In the genomic region with DNA sequence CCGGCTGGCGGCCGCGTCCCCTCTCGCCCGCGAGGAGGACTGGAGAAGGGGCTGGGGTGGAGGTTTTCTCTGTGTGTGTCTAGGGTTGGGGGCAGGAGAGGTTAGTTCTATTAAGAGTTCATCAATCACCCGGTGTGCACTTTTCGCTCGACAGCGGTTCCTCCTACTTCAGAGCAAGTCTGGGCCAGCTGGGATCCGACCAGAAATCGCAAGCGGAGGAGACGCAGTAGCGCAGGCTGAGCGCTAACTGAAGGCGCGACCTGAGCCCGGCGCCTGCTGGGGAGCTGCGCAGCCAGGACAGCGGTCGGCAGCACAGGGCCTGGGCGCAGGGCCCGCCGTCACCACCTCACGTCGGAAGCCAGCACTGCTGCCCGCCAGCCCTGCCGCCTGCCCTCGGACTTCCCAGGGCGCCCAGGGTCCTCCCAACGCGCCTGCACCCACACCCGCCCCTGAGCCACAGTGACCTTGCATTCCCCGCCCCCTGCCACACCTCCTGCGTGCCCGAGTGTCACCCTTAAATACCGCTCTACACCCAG, we compare ENCODE assay signal across 1 cellular context.
TF ChIP-seq lines count a peak whose summit lies in the region.

No MANE protein-coding gene starts in this region.

TF ChIP-seq in IMR-90, 13 proteins besides CTCF, POLR2A, EP300 and RAD21:
- no peak for TF ChIP-seq MAZ (IDR thresholded peaks at IDR 0.05; ENCODE audit: borderline replicate concordance, low read depth, low read length)
- TF ChIP-seq CHD1 (IDR thresholded peaks at IDR 0.05; ENCODE audit: low read depth, low read length), result no peak
- TF ChIP-seq MXI1 (IDR thresholded peaks at IDR 0.05; ENCODE audit: borderline replicate concordance, low read depth, low read length), result no peak
- TF ChIP-seq MAFK (IDR thresholded peaks at IDR 0.05; ENCODE audit: low read depth, low read length), result no peak
- TF ChIP-seq NFE2L2 (IDR thresholded peaks at IDR 0.05; ENCODE audit: low read depth, low read length), result no peak
- TF ChIP-seq, protein P1, sequence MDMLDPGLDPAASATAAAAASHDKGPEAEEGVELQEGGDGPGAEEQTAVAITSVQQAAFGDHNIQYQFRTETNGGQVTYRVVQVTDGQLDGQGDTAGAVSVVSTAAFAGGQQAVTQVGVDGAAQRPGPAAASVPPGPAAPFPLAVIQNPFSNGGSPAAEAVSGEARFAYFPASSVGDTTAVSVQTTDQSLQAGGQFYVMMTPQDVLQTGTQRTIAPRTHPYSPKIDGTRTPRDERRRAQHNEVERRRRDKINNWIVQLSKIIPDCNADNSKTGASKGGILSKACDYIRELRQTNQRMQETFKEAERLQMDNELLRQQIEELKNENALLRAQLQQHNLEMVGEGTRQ (IDR thresholded peaks at IDR 0.05; ENCODE audit: low read depth, low read length), result no peak
- TF ChIP-seq RFX5 (IDR thresholded peaks at IDR 0.05; ENCODE audit: low read depth, low read length), result no peak
- TF ChIP-seq, protein P2, sequence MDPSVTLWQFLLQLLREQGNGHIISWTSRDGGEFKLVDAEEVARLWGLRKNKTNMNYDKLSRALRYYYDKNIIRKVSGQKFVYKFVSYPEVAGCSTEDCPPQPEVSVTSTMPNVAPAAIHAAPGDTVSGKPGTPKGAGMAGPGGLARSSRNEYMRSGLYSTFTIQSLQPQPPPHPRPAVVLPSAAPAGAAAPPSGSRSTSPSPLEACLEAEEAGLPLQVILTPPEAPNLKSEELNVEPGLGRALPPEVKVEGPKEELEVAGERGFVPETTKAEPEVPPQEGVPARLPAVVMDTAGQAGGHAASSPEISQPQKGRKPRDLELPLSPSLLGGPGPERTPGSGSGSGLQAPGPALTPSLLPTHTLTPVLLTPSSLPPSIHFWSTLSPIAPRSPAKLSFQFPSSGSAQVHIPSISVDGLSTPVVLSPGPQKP (IDR thresholded peaks at IDR 0.05; ENCODE audit: borderline replicate concordance, low read depth, low read length), result no peak
- no peak for TF ChIP-seq RCOR1 (IDR thresholded peaks at IDR 0.05; ENCODE audit: insufficient replicate concordance, low read length)
- TF ChIP-seq BHLHE40 (IDR thresholded peaks at IDR 0.05; ENCODE audit: low read depth, low read length), result no peak
- no peak for TF ChIP-seq FOS (IDR thresholded peaks at IDR 0.05; ENCODE audit: low read depth, low read length)
- TF ChIP-seq SMC3 (IDR thresholded peaks at IDR 0.05; ENCODE audit: low read depth, low read length), result no peak
- no peak for TF ChIP-seq CEBPB (IDR thresholded peaks at IDR 0.05; ENCODE audit: low read depth, low read length)
